Comparison of ENCODE assay signal across 8 cellular contexts in genomic region chr22:46233231-46233630, GRCh38. TPM values are rescaled to one million over a fixed set of nuclear protein-coding genes. Genes with fewer than 3 reads are reported as not detected.
DNase-seq lines count a peak whose midpoint lies in the region; ATAC-seq and TF ChIP-seq lines count a peak whose summit lies in the region.

No MANE protein-coding gene starts in this region.

- H3K4me3 ChIP-seq in gastrocnemius medialis = no peak overlapping the region

- no peak for TF ChIP-seq CTCF in gastrocnemius medialis (IDR thresholded peaks at IDR 0.05 in 4 of 5, conservative IDR thresholded peaks at IDR 0.05 in 1 of 5)

- H3K36me3 ChIP-seq in gastrocnemius medialis = peaks cover 0 to 11% of the 10 kb centered on the region in 2 donors

- in situ Hi-C loops in gastrocnemius medialis (cut with MboI; ENCODE audit: low sequenced_read_pairs in 4 of 4) = no loop called here

- peak overlapping the region; percentile 1 to 72 (median 66) for H3K27ac ChIP-seq in gastrocnemius medialis

- no peaks in the 10 kb centered on the region for H3K27me3 ChIP-seq in gastrocnemius medialis

- no peak for TF ChIP-seq POLR2A in gastrocnemius medialis (IDR thresholded peaks at IDR 0.05)

- H3K4me1 ChIP-seq in gastrocnemius medialis = peaks cover 16 to 20% of the 10 kb centered on the region in 2 donors

- DNase-seq in HT1080 (ENCODE audit: low read depth) = peak; percentile 83
- peak; percentile 36 for DNase-seq in UCSD-AML1 (lab: John Stamatoyannopoulos, UW; ENCODE audit: unreplicated experiment)
- peak; percentile 88 for DNase-seq in cardiac septum (ENCODE audit: low spot score)
- DNase-seq in gastrocnemius medialis = peak; percentile 45 to 76
- no peak for DNase-seq in T-helper 1 cell
- no peak for DNase-seq in NCI-H128 (lab: John Stamatoyannopoulos, UW; ENCODE audit: unreplicated experiment)

- no peaks in the 10 kb centered on the region for H3K9me3 ChIP-seq in gastrocnemius medialis

- intact Hi-C loops in cardiac septum (cut with DNase I) = no loop called here
- intact Hi-C loops in gastrocnemius medialis (cut with DNase I; ENCODE audit: low total_unique reads) = no loop called here

- ATAC-seq in gastrocnemius medialis = peak; percentile 75 to 86
- ATAC-seq in HG03521 (IDR thresholded peaks at IDR 0.05; ENCODE audit: unreplicated experiment) = no peak
- ATAC-seq in HG02610 (IDR thresholded peaks at IDR 0.05; ENCODE audit: unreplicated experiment) = no peak

RNA-seq across cellular contexts. Expression of gene CDPF1, which starts 16.9 kb away (rescaled TPM):
- 18.1 and 20.3 TPM in 2 replicates for total RNA-seq in HT1080 (2014; rRNA removed; shearing (Covaris generic))
- 18.8 and 20.5 TPM in 2 replicates for polyA plus RNA-seq in HT1080 (2015; cell fraction: cytosol; rRNA removed)
- 18.1 and 30.6 TPM in 2 replicates for polyA plus RNA-seq in HT1080 (2015; cell fraction: nucleus; rRNA removed)
- total RNA-seq in cardiac septum = 7.6 TPM
- total RNA-seq in gastrocnemius medialis = 10 to 100 TPM in 2 of 4 donors, 1 to 10 TPM in 2; 6.3 to 18.8 (median 12.5) TPM

RNA-seq across cellular contexts. Expression of gene PKDREJ, which starts 29.9 kb away (rescaled TPM):
- not detected in 2 replicates for total RNA-seq in HT1080 (2014; rRNA removed; shearing (Covaris generic))
- polyA plus RNA-seq in HT1080 (2015; cell fraction: cytosol; rRNA removed) = not detected in 2 replicates
- polyA plus RNA-seq in HT1080 (2015; cell fraction: nucleus; rRNA removed) = not detected in 2 replicates
- total RNA-seq in cardiac septum (0.11 TPM), gastrocnemius medialis (not detected)

RNA-seq across cellular contexts. Expression of gene TTC38, which starts 34.6 kb away (rescaled TPM):
- 21.7 and 26.0 TPM in 2 replicates for total RNA-seq in HT1080 (2014; rRNA removed; shearing (Covaris generic))
- polyA plus RNA-seq in HT1080 (2015; cell fraction: cytosol; rRNA removed) = 15.4 and 17.9 TPM in 2 replicates
- polyA plus RNA-seq in HT1080 (2015; cell fraction: nucleus; rRNA removed) = 32.3 and 37.1 TPM in 2 replicates
- total RNA-seq in cardiac septum = 21.5 TPM
- total RNA-seq in gastrocnemius medialis = 10 to 100 TPM; 30.4 to 58.3 (median 43.1) TPM

Comparison
In these comparisons a context has a peak if more than half of its experiments do, and no peak if none do; other contexts are left out.
1. DNase-seq: peak in HT1080 (single experiment), UCSD-AML1 (single experiment), cardiac septum (single experiment) and gastrocnemius medialis (2 of 2); none in T-helper 1 cell (0 of 5) and NCI-H128 (single experiment).
2. ATAC-seq: peak in gastrocnemius medialis (2 of 2); none in HG03521 (single experiment) and HG02610 (single experiment).